ENCODE assay signal across 11 cellular contexts in the genomic region with DNA sequence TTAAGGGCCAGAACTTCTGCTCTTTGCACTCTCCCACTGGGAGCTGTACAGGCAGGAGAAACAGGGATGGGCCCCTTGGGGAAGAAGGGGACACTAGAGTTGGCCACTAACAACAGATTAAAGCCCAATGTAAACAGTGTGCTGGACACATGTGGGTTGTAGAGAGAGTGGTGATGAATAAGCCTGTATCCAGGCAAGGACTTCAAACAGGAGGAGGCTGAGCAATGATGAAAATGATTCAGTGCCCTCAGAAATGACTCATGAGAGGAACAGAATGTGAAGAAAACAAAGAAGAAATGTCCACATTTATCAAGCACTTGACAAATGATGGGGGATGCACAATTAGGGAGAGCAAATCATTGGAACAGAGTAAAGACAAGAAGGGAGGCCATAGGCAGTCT.
DNase-seq lines count a peak whose midpoint lies in the region; ATAC-seq, FAIRE-seq and TF ChIP-seq lines count a peak whose summit lies in the region.
"Had no signal": no experiment of that assay in that cellular context is flagged by ENCODE, and none has a peak within 500 bp of the region (broad histone marks: within the 10 kb centered on the region; RNA-seq: fewer than 3 reads in every experiment).

No MANE protein-coding gene starts in this region.

- no peak for TF ChIP-seq CTCF in epithelial cell of proximal tubule (conservative IDR thresholded peaks at IDR 0.05; ENCODE audit: low read depth, low read length)

- H3K4me3 ChIP-seq in epithelial cell of proximal tubule (ENCODE audit: low read depth, low read length): no peak overlapping the region
- H3K4me3 ChIP-seq: cardiac muscle cell had no signal

- no peak overlapping the region for H3K4me3 Mint-ChIP-seq in T-helper 2 cell treated with Interferon-gamma antibody and Interleukin-4, amounts not matched to agents 5 μg/mL and 100 μg/mL, for 36 hours
- H3K4me3 Mint-ChIP-seq in activated T-cell treated with anti-CD3 and anti-CD28 coated beads, Interleukin-2, amount 50 U/mL, for 72 hours: no peak overlapping the region

- DNase-seq in DMS53 treated with DMSO at 0.1 percent for 48 hours (lab: John Stamatoyannopoulos, UW; ENCODE audit: unreplicated experiment) (peak; percentile 12), RCC 7860 (ENCODE audit: low spot score) (peak; percentile 79), epithelial cell of proximal tubule (ENCODE audit: low read depth) (peak; percentile 56), pons (ENCODE audit: low spot score) (peak; percentile 2), KG1 (lab: John Stamatoyannopoulos, UW) (no peak), erythroblast (lab: John Stamatoyannopoulos, UW) (no peak)
- no peak for DNase-seq in T-helper 2 cell treated with Interferon-gamma antibody and Interleukin-4, amounts not matched to agents 5 μg/mL and 100 μg/mL, for 36 hours (ENCODE audit: low spot score)
- no peak for DNase-seq in activated T-cell treated with anti-CD3 and anti-CD28 coated beads, Interleukin-2, amount 50 U/mL, for 72 hours
- DNase-seq: occipital lobe had no signal

- peaks cover 7% of the 10 kb centered on the region for H3K4me1 Mint-ChIP-seq in T-helper 2 cell treated with Interferon-gamma antibody and Interleukin-4, amounts not matched to agents 5 μg/mL and 100 μg/mL, for 36 hours (ENCODE audit: low read depth)
- no peaks in the 10 kb centered on the region for H3K4me1 Mint-ChIP-seq in activated T-cell treated with anti-CD3 and anti-CD28 coated beads, Interleukin-2, amount 50 U/mL, for 72 hours (ENCODE audit: low read depth)

- no peaks in the 10 kb centered on the region for H3K9me3 Mint-ChIP-seq in T-helper 2 cell treated with Interferon-gamma antibody and Interleukin-4, amounts not matched to agents 5 μg/mL and 100 μg/mL, for 36 hours
- no peaks in the 10 kb centered on the region for H3K9me3 Mint-ChIP-seq in activated T-cell treated with anti-CD3 and anti-CD28 coated beads, Interleukin-2, amount 50 U/mL, for 72 hours

- FAIRE-seq in RCC 7860 (lab: Jason Lieb, UNC): peak; percentile 86
- FAIRE-seq: G401.6 had no signal

- no peaks in the 10 kb centered on the region for H3K27me3 Mint-ChIP-seq in T-helper 2 cell treated with Interferon-gamma antibody and Interleukin-4, amounts not matched to agents 5 μg/mL and 100 μg/mL, for 36 hours (ENCODE audit: low read depth)
- no peaks in the 10 kb centered on the region for H3K27me3 Mint-ChIP-seq in activated T-cell treated with anti-CD3 and anti-CD28 coated beads, Interleukin-2, amount 50 U/mL, for 72 hours (ENCODE audit: low read depth)

- no peaks in the 10 kb centered on the region for H3K36me3 Mint-ChIP-seq in T-helper 2 cell treated with Interferon-gamma antibody and Interleukin-4, amounts not matched to agents 5 μg/mL and 100 μg/mL, for 36 hours (ENCODE audit: low read depth)
- no peaks in the 10 kb centered on the region for H3K36me3 Mint-ChIP-seq in activated T-cell treated with anti-CD3 and anti-CD28 coated beads, Interleukin-2, amount 50 U/mL, for 72 hours (ENCODE audit: insufficient read depth in 2 of 2)

- ATAC-seq in activated T-cell treated with anti-CD3 and anti-CD28 coated beads, Interleukin-2, amount 50 U/mL, for 72 hours (replicated peaks in 1 of 2): no peak

- H3K27ac Mint-ChIP-seq in T-helper 2 cell treated with Interferon-gamma antibody and Interleukin-4, amounts not matched to agents 5 μg/mL and 100 μg/mL, for 36 hours: no peak overlapping the region
- no peak overlapping the region for H3K27ac Mint-ChIP-seq in activated T-cell treated with anti-CD3 and anti-CD28 coated beads, Interleukin-2, amount 50 U/mL, for 72 hours

- TF ChIP-seq POLR2A in erythroblast (IDR thresholded peaks at IDR 0.05; ENCODE audit: low read length): no peak

Comparison
In these comparisons a context has a peak if more than half of its experiments do, and no peak if none do; other contexts are left out.
1. DNase-seq: peak in DMS53 treated with DMSO at 0.1 percent for 48 hours (single experiment), RCC 7860 (single experiment), epithelial cell of proximal tubule (single experiment) and pons (single experiment); none in KG1 (single experiment), erythroblast (0 of 2), T-helper 2 cell treated with Interferon-gamma antibody and Interleukin-4, amounts not matched to agents 5 μg/mL and 100 μg/mL, for 36 hours (single experiment) and activated T-cell treated with anti-CD3 and anti-CD28 coated beads, Interleukin-2, amount 50 U/mL, for 72 hours (0 of 2).